Comparison of ENCODE assay signal across 13 cellular contexts in the genomic region with DNA sequence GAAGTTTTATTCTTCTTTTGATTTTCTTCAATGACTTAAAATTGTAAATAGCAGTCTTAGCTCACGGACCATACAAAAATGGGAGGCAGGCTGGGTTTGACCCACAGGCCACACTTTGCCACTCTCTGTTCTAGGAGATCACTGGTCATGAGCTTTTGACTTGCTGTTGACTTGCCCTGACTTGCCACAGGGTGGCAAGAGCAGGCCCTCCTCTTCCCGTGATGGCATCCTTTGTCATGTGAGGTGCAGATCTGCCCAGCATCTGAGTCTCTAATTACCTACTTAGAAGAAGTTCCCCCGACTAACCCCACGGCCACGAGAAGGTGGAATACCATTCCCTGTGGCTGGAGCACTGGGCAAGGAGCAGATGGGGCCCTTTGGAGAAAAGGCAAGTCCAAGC.
DNase-seq lines count a peak whose midpoint lies in the region; ATAC-seq, FAIRE-seq and TF ChIP-seq lines count a peak whose summit lies in the region.
"Had no signal": no experiment of that assay in that cellular context is flagged by ENCODE, and none has a peak within 500 bp of the region (broad histone marks: within the 10 kb centered on the region; RNA-seq: fewer than 3 reads in every experiment).

No MANE protein-coding gene starts in this region.

- H2AFZ ChIP-seq in MM.1S (ENCODE audit: low read length) (peak overlapping the region; percentile 71; the same call in 1 of the 2 replicates), smooth muscle cell (ENCODE audit: low read depth) (peak overlapping the region; percentile 39)

- H3K27ac Mint-ChIP-seq in activated CD8-positive, alpha-beta T cell treated with anti-CD3 and anti-CD28 coated beads for 36 hours, result no peak overlapping the region
- no peak overlapping the region for H3K27ac Mint-ChIP-seq in activated CD8-positive, alpha-beta T cell treated with anti-CD3 and anti-CD28 coated beads, Interleukin-2, amount 10 ng/mL, durations not matched to agents 7 days and 5 days
- H3K27ac Mint-ChIP-seq: CD8-positive, alpha-beta T cell; T-helper 1 cell treated with Interleukin-12 subunit alpha and Interleukin-12 subunit beta and Interleukin-4 antibody, amounts not matched to agents 30 μg/mL and 1 μg/mL, for 36 hours had no signal

- peaks cover 1% of the 10 kb centered on the region for H3K27me3 Mint-ChIP-seq in activated CD8-positive, alpha-beta T cell treated with anti-CD3 and anti-CD28 coated beads for 36 hours
- H3K27me3 Mint-ChIP-seq in activated CD8-positive, alpha-beta T cell treated with anti-CD3 and anti-CD28 coated beads, Interleukin-2, amount 10 ng/mL, durations not matched to agents 7 days and 5 days (ENCODE audit: low read depth), result peaks cover 3% of the 10 kb centered on the region

- POLR2A ChIA-PET in activated CD8-positive, alpha-beta T cell treated with anti-CD3 and anti-CD28 coated beads for 36 hours (lab: Charles Lee), result interaction anchor here (1.3 kb wide), 1 partner anchor 80 kb away, joined by 3 read pairs; no protein-coding TSS in a partner anchor
- POLR2A ChIA-PET in activated CD8-positive, alpha-beta T cell treated with anti-CD3 and anti-CD28 coated beads, Interleukin-2, amount 10 ng/mL, durations not matched to agents 7 days and 5 days (lab: Charles Lee), result interaction anchor here (0.6 kb wide), 1 partner anchor 81 kb away, joined by 3 read pairs; no protein-coding TSS in a partner anchor

- peak; percentile 40 for ATAC-seq in activated CD8-positive, alpha-beta T cell treated with anti-CD3 and anti-CD28 coated beads for 36 hours
- no peak for ATAC-seq in activated CD8-positive, alpha-beta T cell treated with anti-CD3 and anti-CD28 coated beads, Interleukin-2, amount 10 ng/mL, durations not matched to agents 7 days and 5 days

- no peaks in the 10 kb centered on the region for H3K9me2 ChIP-seq in MM.1S (replicated peaks; ENCODE audit: insufficient read depth, low read length)

- DNase-seq in activated CD8-positive, alpha-beta T cell treated with anti-CD3 and anti-CD28 coated beads for 36 hours, result no peak
- DNase-seq in activated CD8-positive, alpha-beta T cell treated with anti-CD3 and anti-CD28 coated beads, Interleukin-2, amount 10 ng/mL, durations not matched to agents 7 days and 5 days, result no peak
- DNase-seq in MM.1S (peak; percentile 36), bronchial epithelial cell (ENCODE audit: low read depth) (peak; percentile 75), smooth muscle cell (lab: John Stamatoyannopoulos, UW; ENCODE audit: unreplicated experiment) (no peak), pons (ENCODE audit: low spot score) (no peak), ACHN (no peak), kidney (no peak)

- intact Hi-C loops in activated CD8-positive, alpha-beta T cell treated with anti-CD3 and anti-CD28 coated beads for 36 hours (cut with micrococcal nuclease), result no loop called here
- intact Hi-C loops in kidney (cut with DNase I), result no loop called here

- H3K9me3 ChIP-seq in MM.1S (replicated peaks; ENCODE audit: insufficient read depth, low read length) (no peaks in the 10 kb centered on the region), smooth muscle cell (replicated peaks; ENCODE audit: low read depth) (no peaks in the 10 kb centered on the region), kidney (ENCODE audit: control insufficient read depth in 1 of 2, low read length in 2 of 2) (no peaks in the 10 kb centered on the region)
- H3K9me3 ChIP-seq: tibial nerve had no signal

- H3K4me2 ChIP-seq in MM.1S (ENCODE audit: low read depth, low read length) (no peak overlapping the region), smooth muscle cell (no peak overlapping the region)

- no peaks in the 10 kb centered on the region for H4K20me1 ChIP-seq in MM.1S (ENCODE audit: insufficient read depth, low read length)
- no peaks in the 10 kb centered on the region for H4K20me1 ChIP-seq in smooth muscle cell (ENCODE audit: low read depth)

- no peaks in the 10 kb centered on the region for H3K4me1 Mint-ChIP-seq in activated CD8-positive, alpha-beta T cell treated with anti-CD3 and anti-CD28 coated beads for 36 hours (ENCODE audit: low read depth)
- H3K4me1 Mint-ChIP-seq in activated CD8-positive, alpha-beta T cell treated with anti-CD3 and anti-CD28 coated beads, Interleukin-2, amount 10 ng/mL, durations not matched to agents 7 days and 5 days (ENCODE audit: low read depth), result peaks cover 6% of the 10 kb centered on the region

- 77% methylated on average over 5 of the region's 5 CpGs for WGBS in smooth muscle cell (ENCODE audit: low lambda C conversion rate)

- H3K4me3 Mint-ChIP-seq in activated CD8-positive, alpha-beta T cell treated with anti-CD3 and anti-CD28 coated beads for 36 hours, result no peak overlapping the region
- H3K4me3 Mint-ChIP-seq in activated CD8-positive, alpha-beta T cell treated with anti-CD3 and anti-CD28 coated beads, Interleukin-2, amount 10 ng/mL, durations not matched to agents 7 days and 5 days, result no peak overlapping the region
- H3K4me3 Mint-ChIP-seq: activated naive CD8-positive, alpha-beta T cell; CD8-positive, alpha-beta T cell; T-helper 1 cell treated with Interleukin-12 subunit alpha and Interleukin-12 subunit beta and Interleukin-4 antibody, amounts not matched to agents 30 μg/mL and 1 μg/mL, for 36 hours had no signal

- H3K79me2 ChIP-seq in MM.1S (ENCODE audit: low read length) (no peaks in the 10 kb centered on the region), smooth muscle cell (ENCODE audit: low read depth) (no peaks in the 10 kb centered on the region)

- no peaks in the 10 kb centered on the region for H3F3A ChIP-seq in MM.1S (ENCODE audit: insufficient read depth, low read length)
- no peaks in the 10 kb centered on the region for H3F3A ChIP-seq in smooth muscle cell (ENCODE audit: low read depth)

- H3K27me3 ChIP-seq in MM.1S (replicated peaks; ENCODE audit: insufficient read depth, low read length) (no peaks in the 10 kb centered on the region), bronchial epithelial cell (ENCODE audit: control insufficient read depth, insufficient read depth, low read length) (no peaks in the 10 kb centered on the region), smooth muscle cell (ENCODE audit: low read depth) (no peaks in the 10 kb centered on the region)
- H3K27me3 ChIP-seq: tibial nerve had no signal

- H3K36me3 ChIP-seq in MM.1S (replicated peaks; ENCODE audit: insufficient read depth, low read length) (no peaks in the 10 kb centered on the region), bronchial epithelial cell (ENCODE audit: control insufficient read depth, insufficient read depth, low read length) (no peaks in the 10 kb centered on the region), smooth muscle cell (ENCODE audit: low read depth) (no peaks in the 10 kb centered on the region), kidney (ENCODE audit: control insufficient read depth in 1 of 2, insufficient read depth in 2 of 2, low read length in 2 of 2) (no peaks in the 10 kb centered on the region)
- H3K36me3 ChIP-seq: tibial nerve had no signal

- in situ Hi-C loops in ACHN (cut with HindIII; ENCODE audit: low pct_ligation_motif_present, low pct_unique_long_range_greater_than_20kb, low sequenced_read_pairs), result no loop called here

- H3K4me1 ChIP-seq in MM.1S (ENCODE audit: low read length) (no peaks in the 10 kb centered on the region), smooth muscle cell (ENCODE audit: low read depth) (no peaks in the 10 kb centered on the region), kidney (ENCODE audit: control insufficient read depth in 1 of 2, insufficient read depth in 1 of 2, low read depth in 1 of 2, low read length in 2 of 2) (no peaks in the 10 kb centered on the region)

- TF ChIP-seq CTCF in activated CD8-positive, alpha-beta T cell treated with anti-CD3 and anti-CD28 coated beads for 36 hours (IDR thresholded peaks at IDR 0.05), result no peak
- TF ChIP-seq CTCF in MM.1S (IDR thresholded peaks at IDR 0.05; ENCODE audit: low read length) (peak; percentile 19), bronchial epithelial cell (IDR thresholded peaks at IDR 0.05; ENCODE audit: insufficient read depth, low read length, severe bottlenecking) (peak; percentile 14), smooth muscle cell (IDR thresholded peaks at IDR 0.05; ENCODE audit: borderline replicate concordance, insufficient read depth, poor library complexity, severe bottlenecking) (no peak), kidney (IDR thresholded peaks at IDR 0.05; ENCODE audit: borderline replicate concordance, extremely low read depth, insufficient read depth) (no peak)

- no peaks in the 10 kb centered on the region for H3K9me3 Mint-ChIP-seq in activated CD8-positive, alpha-beta T cell treated with anti-CD3 and anti-CD28 coated beads for 36 hours
- H3K9me3 Mint-ChIP-seq in activated CD8-positive, alpha-beta T cell treated with anti-CD3 and anti-CD28 coated beads, Interleukin-2, amount 10 ng/mL, durations not matched to agents 7 days and 5 days (ENCODE audit: insufficient read depth), result no peaks in the 10 kb centered on the region
- H3K9me3 Mint-ChIP-seq: CD8-positive, alpha-beta T cell; T-helper 1 cell treated with Interleukin-12 subunit alpha and Interleukin-12 subunit beta and Interleukin-4 antibody, amounts not matched to agents 30 μg/mL and 1 μg/mL, for 36 hours had no signal

- FAIRE-seq in bronchial epithelial cell (lab: Jason Lieb, UNC), result no peak
- no peak for FAIRE-seq in kidney (lab: Jason Lieb, UNC)
- FAIRE-seq: RCC 7860 had no signal

- H3K9ac ChIP-seq in MM.1S (ENCODE audit: low read length) (no peak overlapping the region), smooth muscle cell (ENCODE audit: low read depth) (no peak overlapping the region), kidney (ENCODE audit: low read length in 2 of 2) (no peak overlapping the region)

- CTCF ChIA-PET in activated CD8-positive, alpha-beta T cell treated with anti-CD3 and anti-CD28 coated beads for 36 hours (lab: Charles Lee), result interaction anchor here (0.9 to 5.7 kb wide), 14 partner anchors 8 to 960 kb away, joined by 3 to 36 read pairs (median 6); partner anchors contain the start of gene SCAF11
- CTCF ChIA-PET in activated CD8-positive, alpha-beta T cell treated with anti-CD3 and anti-CD28 coated beads, Interleukin-2, amount 10 ng/mL, durations not matched to agents 7 days and 5 days (lab: Charles Lee), result interaction anchor here (1.1 to 2.3 kb wide), 12 partner anchors 9 to 999 kb away, joined by 3 to 15 read pairs (median 4); partner anchors contain the start of gene SCAF11

- no peaks in the 10 kb centered on the region for H3K36me3 Mint-ChIP-seq in activated CD8-positive, alpha-beta T cell treated with anti-CD3 and anti-CD28 coated beads for 36 hours (ENCODE audit: low read depth)
- no peaks in the 10 kb centered on the region for H3K36me3 Mint-ChIP-seq in activated CD8-positive, alpha-beta T cell treated with anti-CD3 and anti-CD28 coated beads, Interleukin-2, amount 10 ng/mL, durations not matched to agents 7 days and 5 days (ENCODE audit: low read depth)
- H3K36me3 Mint-ChIP-seq: activated naive CD8-positive, alpha-beta T cell; CD8-positive, alpha-beta T cell had no signal

- H3K4me3 ChIP-seq in MM.1S (ENCODE audit: low read length), result no peak overlapping the region
- no peak overlapping the region for H3K4me3 ChIP-seq in bronchial epithelial cell (ENCODE audit: low read depth, low read length)
- H3K4me3 ChIP-seq in smooth muscle cell, result no peak overlapping the region
- H3K4me3 ChIP-seq in kidney (ENCODE audit: low read length in 2 of 2), result no peak overlapping the region
- H3K4me3 ChIP-seq: tibial nerve had no signal

- no peak overlapping the region for H3K27ac ChIP-seq in MM.1S (ENCODE audit: low read length)
- H3K27ac ChIP-seq in smooth muscle cell (ENCODE audit: low read depth), result no peak overlapping the region
- H3K27ac ChIP-seq in kidney (ENCODE audit: low read depth in 2 of 2, low read length in 2 of 2), result no peak overlapping the region
- H3K27ac ChIP-seq: tibial nerve had no signal

Comparison
In these comparisons a context has a peak if more than half of its experiments do, and no peak if none do; other contexts are left out.
1. DNase-seq: peak in MM.1S (single experiment) and bronchial epithelial cell (single experiment); none in activated CD8-positive, alpha-beta T cell treated with anti-CD3 and anti-CD28 coated beads for 36 hours (single experiment), activated CD8-positive, alpha-beta T cell treated with anti-CD3 and anti-CD28 coated beads, Interleukin-2, amount 10 ng/mL, durations not matched to agents 7 days and 5 days (single experiment), smooth muscle cell (single experiment), pons (single experiment), ACHN (single experiment) and kidney (single experiment).
2. CTCF ChIP-seq: peak in MM.1S (single experiment) and bronchial epithelial cell (single experiment); none in activated CD8-positive, alpha-beta T cell treated with anti-CD3 and anti-CD28 coated beads for 36 hours (single experiment), smooth muscle cell (single experiment) and kidney (single experiment).